Comparison of ENCODE assay signal across 33 cellular contexts in the genomic region with DNA sequence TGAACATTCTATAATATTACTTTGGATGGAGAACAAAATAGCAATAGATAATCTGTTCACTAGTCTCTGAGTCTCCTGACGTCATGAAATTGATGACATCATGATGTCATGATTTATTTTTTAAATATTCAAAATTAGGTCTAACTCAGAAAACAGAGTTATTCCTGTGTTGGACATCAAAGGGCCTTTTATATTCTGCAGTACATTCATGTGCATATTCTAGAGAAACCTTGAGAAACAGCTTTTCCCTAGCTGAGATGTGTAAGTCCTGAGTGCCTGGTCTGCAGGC. TPM values are rescaled to one million over a fixed set of nuclear protein-coding genes. Genes with fewer than 3 reads are reported as not detected.
"Had no signal": no experiment of that assay in that cellular context is flagged by ENCODE, and none has a peak within 500 bp of the region (broad histone marks: within the 10 kb centered on the region; RNA-seq: fewer than 3 reads in every experiment).

No MANE protein-coding gene starts in this region.

- H3K27ac ChIP-seq: brain microvascular endothelial cell, coronary artery, dorsolateral prefrontal cortex, gastrocnemius medialis, left ventricle myocardium inferior, neutrophil, prostate gland, sigmoid colon, thoracic aorta, uterus, VCaP had no signal

- FAIRE-seq: astrocyte, islet of Langerhans, small intestine had no signal

- H3K36me3 Mint-ChIP-seq: stimulated activated effector memory CD8-positive, alpha-beta T cell treated with anti-CD3 and anti-CD28 coated beads, Interleukin-12 subunit alpha, Interleukin-12 subunit beta, amount 100 ng/mL, for 72 hours; type B pancreatic cell had no signal

- H3K4me3 Mint-ChIP-seq: activated T-cell treated with anti-CD3 and anti-CD28 coated beads, Interleukin-2, amount 50 U/mL, for 24 hours; nephron progenitor cell; stimulated activated effector memory CD8-positive, alpha-beta T cell treated with anti-CD3 and anti-CD28 coated beads, Interleukin-12 subunit alpha, Interleukin-12 subunit beta, amount 100 ng/mL, for 72 hours; stimulated activated naive CD8-positive, alpha-beta T cell treated with anti-CD3 and anti-CD28 coated beads, Interleukin-15, Interleukin-2, amounts not matched to agents 100 ng/mL and 50 ng/mL, for 24 hours; type B pancreatic cell had no signal

- H3K4me1 Mint-ChIP-seq: nephron progenitor cell had no signal

- H3K4me3 ChIP-seq: coronary artery, dorsolateral prefrontal cortex, gastrocnemius medialis, left ventricle myocardium inferior, mucosa of descending colon, prostate gland, sigmoid colon, thoracic aorta, uterus had no signal

- H3K4me1 ChIP-seq: gastrocnemius medialis, left ventricle myocardium inferior, prostate gland, sigmoid colon, uterus had no signal

- ATAC-seq: activated CD4-positive, CD25-positive, alpha-beta regulatory T cell treated with anti-CD3 and anti-CD28 coated beads, Interleukin-2, amount 50 U/mL, for 24 hours; gastrocnemius medialis had no signal

- DNase-seq: activated CD4-positive, alpha-beta T cell treated with anti-CD3 and anti-CD28 coated beads for 48 hours; activated CD4-positive, alpha-beta T cell treated with anti-CD3 and anti-CD28 coated beads, Interleukin-2, amount 50 U/mL, for 48 hours; activated CD8-positive, alpha-beta memory T cell treated with anti-CD3 and anti-CD28 coated beads for 24 hours; activated CD8-positive, alpha-beta memory T cell treated with anti-CD3 and anti-CD28 coated beads, Interleukin-2, amount 50 U/mL, for 4 hours; activated gamma-delta T cell treated with Interleukin-2 at 50 U/mL for 16 hours; activated naive CD4-positive, alpha-beta T cell treated with anti-CD3 and anti-CD28 coated beads, Interleukin-2, amount 50 U/mL, for 16 hours; activated T-cell treated with anti-CD3 and anti-CD28 coated beads, Interleukin-2, amount 50 U/mL, for 24 hours; amniotic stem cell; brain microvascular endothelial cell; dorsolateral prefrontal cortex; effector memory CD4-positive, alpha-beta T cell; erythroblast; gastrocnemius medialis; glutamatergic neuron; left ventricle myocardium inferior; mucosa of descending colon; nephron progenitor cell; sigmoid colon; small intestine; stimulated activated CD4-positive, alpha-beta T cell treated with anti-CD3 and anti-CD28 coated beads, Interleukin-4, amount 100 ng/mL, for 24 hours; uterus had no signal

- H3K9me3 Mint-ChIP-seq: activated T-cell treated with anti-CD3 and anti-CD28 coated beads, Interleukin-2, amount 50 U/mL, for 24 hours; nephron progenitor cell; stimulated activated effector memory CD8-positive, alpha-beta T cell treated with anti-CD3 and anti-CD28 coated beads, Interleukin-12 subunit alpha, Interleukin-12 subunit beta, amount 100 ng/mL, for 72 hours; stimulated activated naive CD8-positive, alpha-beta T cell treated with anti-CD3 and anti-CD28 coated beads, Interleukin-15, Interleukin-2, amounts not matched to agents 100 ng/mL and 50 ng/mL, for 24 hours; type B pancreatic cell had no signal

- H3K27ac Mint-ChIP-seq: activated T-cell treated with anti-CD3 and anti-CD28 coated beads, Interleukin-2, amount 50 U/mL, for 24 hours; stimulated activated effector memory CD8-positive, alpha-beta T cell treated with anti-CD3 and anti-CD28 coated beads, Interleukin-12 subunit alpha, Interleukin-12 subunit beta, amount 100 ng/mL, for 72 hours; stimulated activated naive CD8-positive, alpha-beta T cell treated with anti-CD3 and anti-CD28 coated beads, Interleukin-15, Interleukin-2, amounts not matched to agents 100 ng/mL and 50 ng/mL, for 24 hours; type B pancreatic cell had no signal

- H3K27me3 Mint-ChIP-seq: activated T-cell treated with anti-CD3 and anti-CD28 coated beads, Interleukin-2, amount 50 U/mL, for 24 hours; stimulated activated naive CD8-positive, alpha-beta T cell treated with anti-CD3 and anti-CD28 coated beads, Interleukin-15, Interleukin-2, amounts not matched to agents 100 ng/mL and 50 ng/mL, for 24 hours had no signal

- H3K9me3 ChIP-seq: gastrocnemius medialis, left ventricle myocardium inferior, mucosa of descending colon, neutrophil, prostate gland, sigmoid colon, thoracic aorta, uterus had no signal

- H3K36me3 ChIP-seq: brain microvascular endothelial cell, gastrocnemius medialis, left ventricle myocardium inferior, neutrophil, prostate gland, sigmoid colon, thoracic aorta, uterus had no signal

- H3K27me3 ChIP-seq: brain microvascular endothelial cell, gastrocnemius medialis, neutrophil, sigmoid colon, uterus had no signal

RNA-seq across cellular contexts. Expression of gene MYB, which starts 53.3 kb away (rescaled TPM):
- total RNA-seq: astrocyte, lung microvascular endothelial cell, thoracic aorta had no signal
